8 cellular contexts compared by ENCODE assay signal in the genomic region with DNA sequence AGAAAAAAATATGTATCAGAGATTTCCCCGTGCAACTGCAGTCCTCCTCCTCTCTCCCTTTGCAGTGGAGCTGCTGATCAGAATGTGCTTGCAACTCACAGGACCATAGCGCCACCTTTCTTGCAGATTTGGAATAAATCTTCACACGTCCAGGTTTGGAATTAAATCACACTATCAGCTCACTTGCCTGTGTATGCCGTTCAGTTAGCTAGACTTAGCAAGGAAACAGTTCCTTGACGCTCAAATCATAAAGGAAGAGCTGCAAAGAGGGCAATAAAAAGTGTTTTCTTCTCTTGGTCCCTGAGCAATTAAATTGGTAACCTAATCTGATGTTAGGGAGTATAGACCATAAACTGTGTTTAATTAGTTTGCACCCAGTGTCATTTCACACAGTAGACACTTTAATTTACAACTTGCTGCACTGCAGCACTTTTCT.
DNase-seq lines count a peak whose midpoint lies in the region; ATAC-seq, FAIRE-seq and TF ChIP-seq lines count a peak whose summit lies in the region.

No MANE protein-coding gene starts in this region.

- H3K27me3 Mint-ChIP-seq in activated CD8-positive, alpha-beta T cell treated with anti-CD3 and anti-CD28 coated beads for 36 hours, result peaks cover 5% of the 10 kb centered on the region

- no peaks in the 10 kb centered on the region for H3K36me3 Mint-ChIP-seq in activated CD8-positive, alpha-beta T cell treated with anti-CD3 and anti-CD28 coated beads for 36 hours (ENCODE audit: low read depth)

- H3K9me3 ChIP-seq in pancreas, result no peaks in the 10 kb centered on the region

- no peaks in the 10 kb centered on the region for H3K27me3 ChIP-seq in pancreas

- no peaks in the 10 kb centered on the region for H3K4me1 Mint-ChIP-seq in activated CD8-positive, alpha-beta T cell treated with anti-CD3 and anti-CD28 coated beads for 36 hours (ENCODE audit: low read depth)

- no peak overlapping the region for H3K27ac ChIP-seq in pancreas

- WGBS in pancreas, 2 donors, result 1 to 3% methylated on average over 5 of the region's 5 CpGs

- H3K4me1 ChIP-seq in pancreas, result peaks cover 2 to 5% (median 4%) of the 10 kb centered on the region in 3 donors

- H3K4me3 ChIP-seq in pancreas, result no peak overlapping the region

- POLR2A ChIA-PET in activated CD8-positive, alpha-beta T cell treated with anti-CD3 and anti-CD28 coated beads for 36 hours (lab: Charles Lee), result no interaction called here

- intact Hi-C loops in activated CD8-positive, alpha-beta T cell treated with anti-CD3 and anti-CD28 coated beads for 36 hours (cut with micrococcal nuclease), result no loop called here
- intact Hi-C loops in head of caudate nucleus (cut with DNase I), result no loop called here
- intact Hi-C loops in pancreas (cut with DNase I), result no loop called here

- peak; percentile 65 for TF ChIP-seq CTCF in activated CD8-positive, alpha-beta T cell treated with anti-CD3 and anti-CD28 coated beads for 36 hours (IDR thresholded peaks at IDR 0.05)
- peak in 3 of 4 donors; percentile 53 to 59 (median 58) for TF ChIP-seq CTCF in pancreas (IDR thresholded peaks at IDR 0.05)

- CTCF ChIA-PET in activated CD8-positive, alpha-beta T cell treated with anti-CD3 and anti-CD28 coated beads for 36 hours (lab: Charles Lee), result interaction anchor here (0.6 to 1.4 kb wide), 13 partner anchors 9 to 852 kb away, joined by 3 to 10 read pairs (median 4); a partner anchor contains a TSS

- no peaks in the 10 kb centered on the region for H3K36me3 ChIP-seq in pancreas

- H3K9me3 Mint-ChIP-seq in activated CD8-positive, alpha-beta T cell treated with anti-CD3 and anti-CD28 coated beads for 36 hours, result no peaks in the 10 kb centered on the region

- peak in 2 of 3 donors; percentile 0 to 3 for DNase-seq in stimulated activated CD4-positive, alpha-beta T cell treated with anti-CD3 and anti-CD28 coated beads, TNF-alpha, amount 100 ng/mL, for 48 hours (ENCODE audit: low read depth in 3 of 3)
- DNase-seq in stimulated activated CD4-positive, alpha-beta T cell treated with anti-CD3 and anti-CD28 coated beads, Interleukin-12 subunit alpha, Interleukin-12 subunit beta, amount 100 ng/mL, for 4 hours, result no peak
- DNase-seq in NCI-H2196 treated with DMSO at 0.1 percent for 48 hours (lab: John Stamatoyannopoulos, UW; ENCODE audit: unreplicated experiment) (peak; percentile 84), head of caudate nucleus (peak; percentile 10 to 92 (median 69)), pancreas (peak in 4 of 6 donors; percentile 25 to 56 (median 46))
- peak; percentile 30 for DNase-seq in activated CD8-positive, alpha-beta T cell treated with anti-CD3 and anti-CD28 coated beads for 36 hours

- peak; percentile 80 for FAIRE-seq in pancreas (lab: Jason Lieb, UNC)

- no peak overlapping the region for H3K27ac Mint-ChIP-seq in activated CD8-positive, alpha-beta T cell treated with anti-CD3 and anti-CD28 coated beads for 36 hours

- H3K4me3 Mint-ChIP-seq in activated CD8-positive, alpha-beta T cell treated with anti-CD3 and anti-CD28 coated beads for 36 hours, result no peak overlapping the region

- ATAC-seq in HG03159 (IDR thresholded peaks at IDR 0.05; ENCODE audit: unreplicated experiment) (peak; percentile 78), pancreas (peak; percentile 82 to 97 (median 94)), HG03460 (IDR thresholded peaks at IDR 0.05; ENCODE audit: unreplicated experiment) (no peak)
- ATAC-seq in activated CD8-positive, alpha-beta T cell treated with anti-CD3 and anti-CD28 coated beads for 36 hours, result no peak

Comparison
In these comparisons a context has a peak if more than half of its experiments do, and no peak if none do; other contexts are left out.
1. ATAC-seq: peak in HG03159 (single experiment) and pancreas (4 of 4); none in activated CD8-positive, alpha-beta T cell treated with anti-CD3 and anti-CD28 coated beads for 36 hours (single experiment) and HG03460 (single experiment).